In the genomic region with DNA sequence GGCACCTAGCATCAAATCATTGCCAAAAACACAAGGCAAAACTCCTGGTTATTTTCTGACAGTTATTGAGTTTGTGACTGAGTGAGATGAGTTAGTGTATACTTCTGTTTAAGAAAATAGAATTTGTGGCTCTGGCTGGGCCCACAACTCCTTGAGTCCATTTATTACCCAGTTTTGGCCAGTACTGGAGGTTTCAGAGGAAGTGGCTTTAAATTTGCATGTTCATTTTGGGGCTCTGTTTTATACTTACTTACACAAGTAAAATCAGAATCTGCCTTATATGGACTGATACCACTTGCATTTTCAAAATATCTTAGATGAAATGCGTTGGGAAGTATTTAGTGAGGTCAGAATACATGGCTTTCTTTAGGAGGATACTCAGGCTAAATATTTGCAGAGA, we compare ENCODE assay signal across 12 cellular contexts.
DNase-seq lines count a peak whose midpoint lies in the region; ATAC-seq lines count a peak whose summit lies in the region.
"Had no signal": no experiment of that assay in that cellular context is flagged by ENCODE, and none has a peak within 500 bp of the region (broad histone marks: within the 10 kb centered on the region; RNA-seq: fewer than 3 reads in every experiment).

No MANE protein-coding gene starts in this region.

- H3K4me3 ChIP-seq in GM08714 (ENCODE audit: low read length): peak overlapping the region; percentile 1; the same call in 1 of the 2 replicates

- DNase-seq in GF-D8 (lab: John Stamatoyannopoulos, UW): no peak
- DNase-seq in activated T-cell treated with anti-CD3 and anti-CD28 coated beads, Interleukin-2, amount 50 U/mL, for 1 hour: no peak
- no peak for DNase-seq in activated gamma-delta T cell (lab: John Stamatoyannopoulos, UW)
- DNase-seq in NCI-H1436 (lab: John Stamatoyannopoulos, UW): no peak
- DNase-seq: ACHN; activated CD4-positive, alpha-beta T cell treated with anti-CD3 and anti-CD28 coated beads, Interleukin-2, amount 50 U/mL, for 48 hours; activated naive CD4-positive, alpha-beta T cell; stimulated activated CD4-positive, alpha-beta T cell treated with anti-CD3 and anti-CD28 coated beads, Interleukin-2, amount 100 ng/mL, for 48 hours had no signal

- peak; percentile 75 for ATAC-seq in GM19328 (IDR thresholded peaks at IDR 0.05; ENCODE audit: unreplicated experiment)
- ATAC-seq in HG02642 (IDR thresholded peaks at IDR 0.05; ENCODE audit: poor library complexity, unreplicated experiment): peak; percentile 60
- peak; percentile 66 for ATAC-seq in HG03520 (IDR thresholded peaks at IDR 0.05; ENCODE audit: unreplicated experiment)
